16 cellular contexts compared by ENCODE assay signal in genomic region chr1:78102082-78102481, GRCh38. TPM values are rescaled to one million over a fixed set of nuclear protein-coding genes. Genes with fewer than 3 reads are reported as not detected.
DNase-seq lines count a peak whose midpoint lies in the region; TF ChIP-seq lines count a peak whose summit lies in the region.
"Had no signal": no experiment of that assay in that cellular context is flagged by ENCODE, and none has a peak within 500 bp of the region (broad histone marks: within the 10 kb centered on the region; RNA-seq: fewer than 3 reads in every experiment).

No MANE protein-coding gene starts in this region.

- H4K12ac ChIP-seq in trophoblast cell (ENCODE audit: low read depth, low read length), result no peak overlapping the region

- TF ChIP-seq CTCF in epithelial cell of esophagus (IDR thresholded peaks at IDR 0.05; ENCODE audit: insufficient read depth, low read depth, low read length, missing control alignments), result no peak
- TF ChIP-seq CTCF in RWPE1 (conservative IDR thresholded peaks at IDR 0.05; ENCODE audit: low read depth), result no peak

- H4K91ac ChIP-seq in trophoblast cell (ENCODE audit: low read depth, low read length), result no peak overlapping the region

- H3K36me3 ChIP-seq in trophoblast cell (ENCODE audit: control insufficient read depth in 1 of 2, insufficient read depth in 2 of 2, low read length in 2 of 2), result no peaks in the 10 kb centered on the region
- H3K36me3 ChIP-seq: esophagus muscularis mucosa had no signal

- H3K18ac ChIP-seq in trophoblast cell (ENCODE audit: low read length), result no peak overlapping the region

- no peaks in the 10 kb centered on the region for H3K79me2 ChIP-seq in trophoblast cell (ENCODE audit: control insufficient read depth, insufficient read depth, low read length, poor library complexity)

- H2AFZ ChIP-seq in trophoblast cell (ENCODE audit: insufficient read depth, low read length, poor library complexity), result no peak overlapping the region

- H3K9me3 ChIP-seq in trophoblast cell (ENCODE audit: insufficient read depth, low read depth, low read length), result no peaks in the 10 kb centered on the region
- H3K9me3 ChIP-seq: esophagus muscularis mucosa had no signal

- no peak overlapping the region for H2BK5ac ChIP-seq in trophoblast cell (ENCODE audit: low read depth, low read length, poor library complexity)

- H3K14ac ChIP-seq in trophoblast cell (ENCODE audit: low read length), result no peak overlapping the region

- H4K8ac ChIP-seq in trophoblast cell (ENCODE audit: low read depth, low read length), result no peak overlapping the region

- H3K27ac ChIP-seq in trophoblast cell (ENCODE audit: low read depth, low read length), result no peak overlapping the region
- no peak overlapping the region for H3K27ac ChIP-seq in RWPE1
- H3K27ac ChIP-seq: esophagus muscularis mucosa had no signal

- H3K4me3 ChIP-seq in epithelial cell of esophagus (ENCODE audit: low read length), result no peak overlapping the region
- H3K4me3 ChIP-seq in trophoblast cell (ENCODE audit: low read depth, low read length), result no peak overlapping the region
- H3K4me3 ChIP-seq: esophagus muscularis mucosa had no signal

- no peak overlapping the region for H3K23ac ChIP-seq in trophoblast cell (ENCODE audit: low read length)

- H3K4me2 ChIP-seq in trophoblast cell (ENCODE audit: low read length), result no peak overlapping the region

- no CpG with 5 or more reads among the region's 3 CpGs for WGBS in trophoblast cell (ENCODE audit: extremely low coverage, insufficient coverage, insufficient read length)

- H3K4me1 ChIP-seq in trophoblast cell (ENCODE audit: control insufficient read depth in 1 of 2, insufficient read depth in 2 of 2, low read length in 2 of 2), result no peaks in the 10 kb centered on the region

- H2AK5ac ChIP-seq in trophoblast cell (ENCODE audit: low read length), result no peak overlapping the region

- no peak overlapping the region for H2BK12ac ChIP-seq in trophoblast cell (ENCODE audit: low read length)

- DNase-seq in EH (ENCODE audit: low read depth), result peak; percentile 93
- DNase-seq in RKO (ENCODE audit: low spot score), result peak; percentile 32
- DNase-seq in epithelial cell of esophagus (ENCODE audit: low read depth), result peak; percentile 32
- peak; percentile 58 to 84 for DNase-seq in trophoblast cell
- DNase-seq in T-helper 9 cell, result no peak
- no peak for DNase-seq in occipital lobe (lab: John Stamatoyannopoulos, UW)
- no peak for DNase-seq in NCI-H2196 treated with DMSO at 0.1 percent for 48 hours (lab: John Stamatoyannopoulos, UW; ENCODE audit: unreplicated experiment)
- DNase-seq in RWPE1 (ENCODE audit: low spot score), result no peak
- DNase-seq: activated CD8-positive, alpha-beta memory T cell treated with anti-CD3 and anti-CD28 coated beads, Interleukin-2, amount 50 U/mL, for 48 hours; amygdala; COR-L47; KG1; nucleus accumbens; stimulated activated CD4-positive, alpha-beta T cell treated with anti-CD3 and anti-CD28 coated beads, Interleukin-4, amount 100 ng/mL, for 24 hours; stimulated activated naive CD8-positive, alpha-beta T cell treated with anti-CD3 and anti-CD28 coated beads, Interleukin-15, Interleukin-2, amounts not matched to agents 100 U/mL and 50 U/mL, for 24 hours had no signal

- no peak overlapping the region for H3K9ac ChIP-seq in trophoblast cell (ENCODE audit: low read length)

- H2BK120ac ChIP-seq in trophoblast cell (ENCODE audit: insufficient read depth, low read length, poor library complexity), result no peak overlapping the region

- H3K79me1 ChIP-seq in trophoblast cell (ENCODE audit: low read length), result no peaks in the 10 kb centered on the region

- POLR2A ChIA-PET in RWPE1 (lab: Yijun Ruan, JAX; ENCODE audit: low non-redundant PET), result no interaction called here

- CTCF ChIA-PET in RWPE1 (lab: Yijun Ruan, JAX), result interaction anchor here (0.8 kb wide), 1 partner anchor 12 kb away, joined by 3 read pairs; no protein-coding TSS in a partner anchor

- H3K4ac ChIP-seq in trophoblast cell (ENCODE audit: low read depth, low read length), result no peak overlapping the region

- H3K27me3 ChIP-seq in trophoblast cell (ENCODE audit: insufficient read depth, low read length), result no peaks in the 10 kb centered on the region
- H3K27me3 ChIP-seq: esophagus muscularis mucosa had no signal

RNA-seq across cellular contexts. Expression of gene GIPC2, which starts 56.3 kb away (rescaled TPM):
- 0.08 TPM in 2 replicates for polyA plus RNA-seq in trophoblast cell (2013)
- 0.47 TPM for total RNA-seq in occipital lobe

Comparison
In these comparisons a context has a peak if more than half of its experiments do, and no peak if none do; other contexts are left out.
1. DNase-seq: peak in EH (single experiment), RKO (single experiment), epithelial cell of esophagus (single experiment) and trophoblast cell (2 of 2); none in T-helper 9 cell (single experiment), occipital lobe (single experiment), NCI-H2196 treated with DMSO at 0.1 percent for 48 hours (single experiment) and RWPE1 (single experiment).